23 cellular contexts compared by ENCODE assay signal in the genomic region with DNA sequence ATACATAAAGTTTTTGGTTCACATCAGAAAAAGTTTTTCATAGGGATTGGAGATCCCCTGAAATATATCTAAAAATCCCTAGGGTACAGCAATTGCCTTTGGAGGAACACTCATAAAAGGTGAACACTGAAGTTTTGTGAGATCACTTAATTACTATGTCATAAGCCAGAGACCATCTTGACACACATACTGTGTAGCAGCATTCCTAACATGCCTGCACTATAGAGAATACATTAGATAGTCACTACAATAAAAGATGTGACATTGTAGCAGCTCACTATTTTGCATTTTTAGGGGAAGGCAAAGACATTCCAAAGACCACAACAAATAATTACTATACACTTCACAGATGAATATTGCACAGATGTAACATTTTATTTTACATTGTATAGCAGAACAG.
DNase-seq lines count a peak whose midpoint lies in the region; ATAC-seq, FAIRE-seq and TF ChIP-seq lines count a peak whose summit lies in the region.
"Had no signal": no experiment of that assay in that cellular context is flagged by ENCODE, and none has a peak within 500 bp of the region (broad histone marks: within the 10 kb centered on the region; RNA-seq: fewer than 3 reads in every experiment).

No MANE protein-coding gene starts in this region.

- no peaks in the 10 kb centered on the region for H3K79me2 ChIP-seq in H1 (ENCODE audit: control insufficient read depth in 1 of 2, insufficient read depth in 2 of 2, low read length in 2 of 2)

- FAIRE-seq in D721Med (lab: Jason Lieb, UNC): peak; percentile 11
- FAIRE-seq in H1 (lab: Jason Lieb, UNC): no peak
- FAIRE-seq: GM12891, GM18507 had no signal

- no peak overlapping the region for H2BK12ac ChIP-seq in H1 (ENCODE audit: low read depth, low read length)

- H3K27me3 Mint-ChIP-seq in WTC11 (ENCODE audit: low read depth): no peaks in the 10 kb centered on the region
- H3K27me3 Mint-ChIP-seq in natural killer cell (ENCODE audit: low read depth in 2 of 2): no peaks in the 10 kb centered on the region
- H3K27me3 Mint-ChIP-seq: CD4-positive, alpha-beta T cell; CD8-positive, alpha-beta memory T cell had no signal

- TF ChIP-seq POLR2A in H1 (IDR thresholded peaks at IDR 0.05; ENCODE audit: control extremely low read depth in 1 of 2, low read depth in 2 of 2, low read length in 2 of 2): no peak

- H4K5ac ChIP-seq in H1 (ENCODE audit: insufficient read length, low read depth, low read length): no peak overlapping the region

- intact Hi-C loops in natural killer cell (cut with micrococcal nuclease): no loop called here

- ATAC-seq in WTC11 (peak; percentile 61; the same call in 1 of the 2 replicates), natural killer cell (no peak), GM18519 (IDR thresholded peaks at IDR 0.05; ENCODE audit: low FRiP score, unreplicated experiment) (no peak)
- ATAC-seq: A549 had no signal

- H3K56ac ChIP-seq in H1 (replicated peaks; ENCODE audit: insufficient read length, low read depth, low read length): no peak overlapping the region

- no peak for DNase-seq in D721Med (ENCODE audit: insufficient read length, low spot score)
- DNase-seq in EL: peak; percentile 22
- DNase-seq in WTC11 (ENCODE audit: low spot score): no peak
- DNase-seq in H1 (ENCODE audit: low read depth in 1 of 2, low spot score in 2 of 2): no peak
- no peak for DNase-seq in substantia nigra (lab: John Stamatoyannopoulos, UW)
- no peak for DNase-seq in natural killer cell
- DNase-seq: 8988T; ACHN; AML-193; BE2C; CD4-positive, alpha-beta T cell; CD8-positive, alpha-beta memory T cell; DMS53; DMS79 treated with DMSO at 0.1 percent for 48 hours; GDM1; H9; HFFc6 had no signal

- H3K4me1 Mint-ChIP-seq in WTC11: peaks cover 44% of the 10 kb centered on the region
- H3K4me1 Mint-ChIP-seq in natural killer cell: no peaks in the 10 kb centered on the region
- H3K4me1 Mint-ChIP-seq: CD14-positive monocyte; CD8-positive, alpha-beta memory T cell had no signal

- CTCF ChIA-PET in WTC11 (lab: Charles Lee) (no interaction called here), H1 (lab: Charles Lee; ENCODE audit: partially characterized antibody) (interaction anchor here (0.7 kb wide), 1 partner anchor 12 kb away, joined by 3 read pairs; no protein-coding TSS in a partner anchor)

- H4K8ac ChIP-seq in H1 (ENCODE audit: extremely low read depth, insufficient read depth, low read length): no peak overlapping the region

- H2BK15ac ChIP-seq in H1 (ENCODE audit: low read length): no peak overlapping the region

- H3K23ac ChIP-seq in H1 (ENCODE audit: insufficient read length): no peak overlapping the region

- no peak overlapping the region for H2BK5ac ChIP-seq in H1 (ENCODE audit: low read depth, low read length)

- no peaks in the 10 kb centered on the region for H3K27me3 ChIP-seq in H1 (replicated peaks in 1 of 4; ENCODE audit: control insufficient read depth in 3 of 4, extremely low read depth in 1 of 4, insufficient read depth in 3 of 4, low read length in 3 of 4)
- H3K27me3 ChIP-seq: BE2C; BLaER1 treated with 17β-estradiol and CSF1 and Interleukin-3, amounts not matched to agents 10 nM and 100 nM had no signal

- no peak overlapping the region for H3K4me3 Mint-ChIP-seq in WTC11
- H3K4me3 Mint-ChIP-seq in natural killer cell: no peak overlapping the region
- H3K4me3 Mint-ChIP-seq: CD14-positive monocyte; CD4-positive, alpha-beta T cell; CD8-positive, alpha-beta memory T cell; H9; HFFc6 had no signal

- H3K23me2 ChIP-seq in H1 (ENCODE audit: low read depth, low read length): no peaks in the 10 kb centered on the region

- H3K36me3 Mint-ChIP-seq in WTC11 (no peaks in the 10 kb centered on the region), natural killer cell (no peaks in the 10 kb centered on the region)
- H3K36me3 Mint-ChIP-seq: CD14-positive monocyte; CD8-positive, alpha-beta memory T cell had no signal

- TF ChIP-seq RAD21 in H1 (IDR thresholded peaks at IDR 0.05 in 1 of 2, conservative IDR thresholded peaks at IDR 0.05 in 1 of 2; ENCODE audit: low read depth in 2 of 2, low read length in 2 of 2): no peak

- no peak for TF ChIP-seq CTCF in D721Med (IDR thresholded peaks at IDR 0.05; ENCODE audit: insufficient read depth, missing control alignments)
- no peak for TF ChIP-seq CTCF in WTC11 (IDR thresholded peaks at IDR 0.05)
- no peak for TF ChIP-seq CTCF in H1 (IDR thresholded peaks at IDR 0.05; ENCODE audit: control extremely low read depth in 1 of 3, insufficient read depth in 1 of 3, low read depth in 1 of 3, low read length in 3 of 3)
- no peak for TF ChIP-seq CTCF in natural killer cell (IDR thresholded peaks at IDR 0.05)

- no peak overlapping the region for H2BK120ac ChIP-seq in H1 (replicated peaks; ENCODE audit: low read depth, low read length)

- POLR2A ChIA-PET in WTC11 (lab: Charles Lee) (no interaction called here), H1 (lab: Charles Lee; ENCODE audit: partially characterized antibody) (no interaction called here)

- H3K18ac ChIP-seq in H1 (ENCODE audit: extremely low read depth, low read length): no peak overlapping the region

- no peak for TF ChIP-seq EP300 in H1 (IDR thresholded peaks at IDR 0.05; ENCODE audit: borderline replicate concordance in 1 of 2, low read depth in 2 of 2, low read length in 2 of 2)

- no peak overlapping the region for H3K9ac ChIP-seq in H1 (replicated peaks in 1 of 4; ENCODE audit: extremely low read depth in 1 of 4, low read depth in 3 of 4, low read length in 3 of 4)
- H3K9ac ChIP-seq: BLaER1 treated with 17β-estradiol and CSF1 and Interleukin-3, amounts not matched to agents 10 nM and 100 nM had no signal

- no peaks in the 10 kb centered on the region for H3K9me3 ChIP-seq in H1 (ENCODE audit: insufficient read depth in 2 of 2, low read depth in 1 of 2, low read length in 1 of 2)
- H3K9me3 ChIP-seq: A549; BE2C; BLaER1 treated with 17β-estradiol and CSF1 and Interleukin-3, amounts not matched to agents 10 nM and 100 nM had no signal

- no peaks in the 10 kb centered on the region; a peak in 1 of 7 replicates for H3K4me1 ChIP-seq in H1 (replicated peaks in 1 of 4; ENCODE audit: control insufficient read depth in 3 of 4, insufficient read depth in 4 of 4, low read length in 3 of 4)
- H3K4me1 ChIP-seq: A549; BLaER1 treated with 17β-estradiol and CSF1 and Interleukin-3, amounts not matched to agents 10 nM and 100 nM had no signal

- H2AK5ac ChIP-seq in H1 (ENCODE audit: low read depth, low read length): no peak overlapping the region

- H4K20me1 ChIP-seq in H1 (replicated peaks in 1 of 2; ENCODE audit: control insufficient read depth in 1 of 2, insufficient read depth in 2 of 2, low read length in 2 of 2): no peaks in the 10 kb centered on the region
- H4K20me1 ChIP-seq: BLaER1 treated with 17β-estradiol and CSF1 and Interleukin-3, amounts not matched to agents 10 nM and 100 nM had no signal

- 0 out of 2 replicates have a peak overlapping the region, but pooled peaks have one; percentile 51 for H3K27ac Mint-ChIP-seq in WTC11
- H3K27ac Mint-ChIP-seq in natural killer cell: no peak overlapping the region
- H3K27ac Mint-ChIP-seq: CD14-positive monocyte; CD4-positive, alpha-beta T cell; CD8-positive, alpha-beta memory T cell; H9; HFFc6 had no signal

- no peak overlapping the region for H3K4me2 ChIP-seq in H1 (ENCODE audit: insufficient read depth in 1 of 2, low read depth in 2 of 2, low read length in 2 of 2)
- H3K4me2 ChIP-seq: A549; BLaER1 treated with 17β-estradiol and CSF1 and Interleukin-3, amounts not matched to agents 10 nM and 100 nM had no signal

- no peak overlapping the region for H2BK20ac ChIP-seq in H1 (ENCODE audit: low read length)

- H2AFZ ChIP-seq in H1 (ENCODE audit: low read length): no peak overlapping the region

- no peaks in the 10 kb centered on the region for H3K9me3 Mint-ChIP-seq in WTC11
- no peaks in the 10 kb centered on the region for H3K9me3 Mint-ChIP-seq in natural killer cell
- H3K9me3 Mint-ChIP-seq: CD14-positive monocyte; CD4-positive, alpha-beta T cell; CD8-positive, alpha-beta memory T cell; H9; HFFc6 had no signal

- no peak overlapping the region for H3K27ac ChIP-seq in H1 (ENCODE audit: low read depth, low read length)
- no peak overlapping the region for H3K27ac ChIP-seq in substantia nigra (ENCODE audit: low read depth, low read length, poor library complexity, severe bottlenecking)
- H3K27ac ChIP-seq: A549; BLaER1 treated with 17β-estradiol and CSF1 and Interleukin-3, amounts not matched to agents 10 nM and 100 nM had no signal

- no peak overlapping the region for H4K91ac ChIP-seq in H1 (replicated peaks; ENCODE audit: insufficient read length, low read length)

- no peaks in the 10 kb centered on the region for H3K36me3 ChIP-seq in H1 (ENCODE audit: control insufficient read depth in 2 of 4, insufficient read depth in 4 of 4, low read length in 3 of 4)
- H3K36me3 ChIP-seq: BE2C; BLaER1 treated with 17β-estradiol and CSF1 and Interleukin-3, amounts not matched to agents 10 nM and 100 nM had no signal

- no peak overlapping the region for H3K14ac ChIP-seq in H1 (ENCODE audit: insufficient read length)

- no peak overlapping the region for H3K4me3 ChIP-seq in H1 (ENCODE audit: extremely low read depth in 1 of 4, insufficient read depth in 2 of 4, low read depth in 3 of 4, low read length in 4 of 4)
- H3K4me3 ChIP-seq: A549; BLaER1 treated with 17β-estradiol and CSF1 and Interleukin-3, amounts not matched to agents 10 nM and 100 nM had no signal

- H3K4ac ChIP-seq in H1 (replicated peaks; ENCODE audit: insufficient read length, low read depth, low read length): no peak overlapping the region

- H3K79me1 ChIP-seq in H1 (ENCODE audit: low read depth, low read length): no peaks in the 10 kb centered on the region

TF ChIP-seq in WTC11, 78 proteins besides CTCF, POLR2A, EP300 and RAD21 (continues in another document):
- no peak for TF ChIP-seq RELA (CRISPR knock-in tag; IDR thresholded peaks at IDR 0.05; ENCODE audit: borderline replicate concordance)

TF ChIP-seq in H1, 55 proteins besides CTCF, POLR2A, EP300 and RAD21:
- peak; percentile 77 for TF ChIP-seq TEAD4 (IDR thresholded peaks at IDR 0.05; ENCODE audit: low read depth, low read length)
- TF ChIP-seq SP2 (IDR thresholded peaks at IDR 0.05; ENCODE audit: low read length): no peak
